Comparison of ENCODE assay signal across 1 cellular context in genomic region chr22:37999640-38000272, GRCh38.
TF ChIP-seq lines count a peak whose summit lies in the region.

No MANE protein-coding gene starts in this region.

TF ChIP-seq in GM23338, 12 proteins besides CTCF, POLR2A, EP300 and RAD21 (continued from another document):
- TF ChIP-seq ZNF462 (CRISPR knock-in tag; IDR thresholded peaks at IDR 0.05) (no peak), CREB1 (CRISPR knock-in tag; IDR thresholded peaks at IDR 0.05; ENCODE audit: low read depth) (no peak)
